In genomic region chr3:147099076-147099475, GRCh38 we compare ENCODE assay signal across 19 cellular contexts.
DNase-seq lines count a peak whose midpoint lies in the region; ATAC-seq, FAIRE-seq and TF ChIP-seq lines count a peak whose summit lies in the region.
"Had no signal": no experiment of that assay in that cellular context is flagged by ENCODE, and none has a peak within 500 bp of the region (broad histone marks: within the 10 kb centered on the region; RNA-seq: fewer than 3 reads in every experiment).

No MANE protein-coding gene starts in this region.

- H3K14ac ChIP-seq in H9 (ENCODE audit: insufficient read depth, low read length): no peak overlapping the region

- no peaks in the 10 kb centered on the region for H3K79me2 ChIP-seq in astrocyte (ENCODE audit: insufficient read depth, low read length)
- no peaks in the 10 kb centered on the region; the same call in 1 of the 2 replicates for H3K79me2 ChIP-seq in H9 (ENCODE audit: insufficient read depth, low read length)

- H3K27ac ChIP-seq in astrocyte (ENCODE audit: low read depth, low read length) (no peak overlapping the region), H9 (ENCODE audit: insufficient read length, low read depth, low read length) (no peak overlapping the region)
- H3K27ac ChIP-seq: C4-2B had no signal

- H3K36me3 ChIP-seq in astrocyte (ENCODE audit: insufficient read depth, low read length): no peaks in the 10 kb centered on the region

- H4K20me1 ChIP-seq in astrocyte (ENCODE audit: insufficient read depth, low read length): no peaks in the 10 kb centered on the region
- H4K20me1 ChIP-seq in H9 (ENCODE audit: control insufficient read depth, insufficient read depth, insufficient read length): no peaks in the 10 kb centered on the region

- H2AFZ ChIP-seq in astrocyte (ENCODE audit: low read depth, low read length) (no peak overlapping the region), H9 (ENCODE audit: low read length) (no peak overlapping the region)
- H2AFZ ChIP-seq: GM23338 had no signal

- no peak overlapping the region for H2BK15ac ChIP-seq in H9 (ENCODE audit: low read depth, low read length)

- no peak overlapping the region for H3K56ac ChIP-seq in H9 (ENCODE audit: insufficient read length, low read depth, low read length)

- no peaks in the 10 kb centered on the region for H3K27me3 ChIP-seq in astrocyte (ENCODE audit: insufficient read depth, low read length)
- H3K27me3 ChIP-seq in H9 (ENCODE audit: insufficient read depth, low read length): no peaks in the 10 kb centered on the region

- H3K4me1 Mint-ChIP-seq in astrocyte (ENCODE audit: low read depth, unreplicated experiment) (no peaks in the 10 kb centered on the region), H9 (no peaks in the 10 kb centered on the region)
- H3K4me1 Mint-ChIP-seq: CD4-positive, alpha-beta memory T cell; GM23338; IgD-negative memory B cell had no signal

- H3K27ac Mint-ChIP-seq in astrocyte (ENCODE audit: unreplicated experiment) (no peak overlapping the region), H9 (no peak overlapping the region)
- H3K27ac Mint-ChIP-seq: CD4-positive, alpha-beta memory T cell; GM23338; IgD-negative memory B cell had no signal

- no peak overlapping the region for H2BK12ac ChIP-seq in H9 (ENCODE audit: insufficient read length, low read depth, low read length)

- no peaks in the 10 kb centered on the region for H3K9me3 ChIP-seq in astrocyte (ENCODE audit: insufficient read depth, low read depth, low read length)
- no peaks in the 10 kb centered on the region for H3K9me3 ChIP-seq in H9 (ENCODE audit: control insufficient read depth, low read depth, low read length)

- H4K8ac ChIP-seq in H9 (replicated peaks; ENCODE audit: insufficient read length, low read depth, low read length): no peak overlapping the region

- no peak overlapping the region for H3T11ph ChIP-seq in H9 (ENCODE audit: low read length)

- no peak overlapping the region for H2BK20ac ChIP-seq in H9 (ENCODE audit: low read depth, low read length, poor library complexity, severe bottlenecking)

- H3K4ac ChIP-seq in H9 (ENCODE audit: low read depth, low read length): no peak overlapping the region

- no peaks in the 10 kb centered on the region for H3K27me3 Mint-ChIP-seq in astrocyte (ENCODE audit: low read depth, unreplicated experiment)
- no peaks in the 10 kb centered on the region; the same call in 1 of the 2 replicates for H3K27me3 Mint-ChIP-seq in H9 (ENCODE audit: low read depth)
- H3K27me3 Mint-ChIP-seq: CD4-positive, alpha-beta memory T cell; IgD-negative memory B cell had no signal

- H3K18ac ChIP-seq in H9 (ENCODE audit: insufficient read length, low read depth, low read length): no peak overlapping the region

- no peak for ATAC-seq in GM18858 (IDR thresholded peaks at IDR 0.05; ENCODE audit: unreplicated experiment)
- ATAC-seq: GM12878, GM23338, HepG2 had no signal

- no peak for DNase-seq in H54 (ENCODE audit: insufficient read length, low spot score)
- peak; percentile 16 for DNase-seq in astrocyte (ENCODE audit: low read depth)
- peak; percentile 15 for DNase-seq in fibroblast of the aortic adventitia (ENCODE audit: low read depth)
- no peak for DNase-seq in H9
- DNase-seq in pons (ENCODE audit: low spot score): no peak
- DNase-seq: ACHN; CD4-positive, alpha-beta memory T cell; DMS153; DMS79; H7; KBM-7 had no signal

- no peak overlapping the region for H3K23ac ChIP-seq in H9 (ENCODE audit: insufficient read length, low read depth, low read length)

- no peaks in the 10 kb centered on the region for H3K36me3 Mint-ChIP-seq in astrocyte (ENCODE audit: low read depth, unreplicated experiment)
- H3K36me3 Mint-ChIP-seq in H9 (ENCODE audit: insufficient read depth in 1 of 3, low read depth in 3 of 3): peaks cover 0 to 3% (median 0%) of the 10 kb centered on the region in 3 experiments; a peak in 2 of 7 replicates
- H3K36me3 Mint-ChIP-seq: CD4-positive, alpha-beta memory T cell had no signal

- TF ChIP-seq CTCF in astrocyte (IDR thresholded peaks at IDR 0.05; ENCODE audit: insufficient read depth, low read depth, low read length) (no peak), fibroblast of the aortic adventitia (IDR thresholded peaks at IDR 0.05; ENCODE audit: insufficient read depth, low read length) (no peak), H9 (conservative IDR thresholded peaks at IDR 0.05) (no peak)

- H2BK5ac ChIP-seq in H9 (ENCODE audit: insufficient read length, low read length): no peak overlapping the region

- H3K9me3 Mint-ChIP-seq in astrocyte (ENCODE audit: unreplicated experiment) (peaks cover 2% of the 10 kb centered on the region), H9 (peaks cover 7 to 9% of the 10 kb centered on the region in 2 experiments)

- WGBS in H9 (ENCODE audit: extremely low coverage, insufficient read length, low lambda C conversion rate): no CpG with 5 or more reads among the region's 3 CpGs

- H2AK5ac ChIP-seq in H9 (ENCODE audit: insufficient read length, low read length): no peak overlapping the region

- H4K91ac ChIP-seq in H9 (ENCODE audit: insufficient read length, low read depth, low read length): no peak overlapping the region

- H3K9ac ChIP-seq in astrocyte (ENCODE audit: low read length): no peak overlapping the region
- no peak overlapping the region for H3K9ac ChIP-seq in H9 (ENCODE audit: extremely low read depth, insufficient read length, low read length)

- no peak overlapping the region for H4K5ac ChIP-seq in H9 (ENCODE audit: insufficient read length, low read depth, low read length)

- no peaks in the 10 kb centered on the region for H3K23me2 ChIP-seq in H9 (ENCODE audit: insufficient read length, low read depth, low read length, poor library complexity, severe bottlenecking)

- H3K4me3 Mint-ChIP-seq in astrocyte (ENCODE audit: unreplicated experiment) (no peak overlapping the region), H9 (no peak overlapping the region)
- H3K4me3 Mint-ChIP-seq: CD4-positive, alpha-beta memory T cell; GM23338; IgD-negative memory B cell had no signal

- no peaks in the 10 kb centered on the region for H3K79me1 ChIP-seq in H9 (ENCODE audit: insufficient read depth, low read depth, low read length, poor library complexity, severe bottlenecking)

- no peak for TF ChIP-seq POLR2A in H54 (IDR thresholded peaks at IDR 0.05; ENCODE audit: low read depth, low read length)

- peak; percentile 62 for FAIRE-seq in H54 (lab: Jason Lieb, UNC)
- peak; percentile 85 for FAIRE-seq in astrocyte (lab: Jason Lieb, UNC)
- FAIRE-seq: A204.1, GM12878, GM19239, HepG2 had no signal

- H3K4me1 ChIP-seq in astrocyte (ENCODE audit: insufficient read depth, low read length) (no peaks in the 10 kb centered on the region), H9 (ENCODE audit: insufficient read depth, low read length) (no peaks in the 10 kb centered on the region)

- H3K4me2 ChIP-seq in astrocyte (ENCODE audit: low read length): no peak overlapping the region
- H3K4me2 ChIP-seq in H9 (ENCODE audit: insufficient read depth, insufficient read length, low read length): no peak overlapping the region
- H3K4me2 ChIP-seq: GM23338 had no signal

- H3K4me3 ChIP-seq in astrocyte (ENCODE audit: insufficient read depth, low read depth, low read length) (no peak overlapping the region), fibroblast of the aortic adventitia (ENCODE audit: low read depth, low read length) (no peak overlapping the region)
- H3K4me3 ChIP-seq: GM12878, GM23338 had no signal

- H2BK120ac ChIP-seq in H9 (ENCODE audit: low read depth, low read length, poor library complexity, severe bottlenecking): no peak overlapping the region

Comparison
In these comparisons a context has a peak if more than half of its experiments do, and no peak if none do; other contexts are left out.
1. DNase-seq: peak in astrocyte (single experiment) and fibroblast of the aortic adventitia (single experiment); none in H54 (single experiment), H9 (single experiment) and pons (single experiment).